ENCODE assay signal across 11 cellular contexts in genomic region chr22:45320326-45320976, GRCh38.
DNase-seq lines count a peak whose midpoint lies in the region; FAIRE-seq and TF ChIP-seq lines count a peak whose summit lies in the region.
"Had no signal": no experiment of that assay in that cellular context is flagged by ENCODE, and none has a peak within 500 bp of the region (broad histone marks: within the 10 kb centered on the region; RNA-seq: fewer than 3 reads in every experiment).

No MANE protein-coding gene starts in this region.

- FAIRE-seq in D721Med (lab: Jason Lieb, UNC): no peak

- no peak overlapping the region for H3K4me3 ChIP-seq in mucosa of rectum (ENCODE audit: low read length in 2 of 2)
- no peak overlapping the region for H3K4me3 ChIP-seq in tibial artery

- peaks cover 29 to 37% of the 10 kb centered on the region in 2 donors for H3K36me3 ChIP-seq in mucosa of rectum (ENCODE audit: control insufficient read depth in 2 of 2, insufficient read depth in 2 of 2, low read length in 2 of 2)
- peaks cover 23 to 35% (median 31%) of the 10 kb centered on the region in 3 donors for H3K36me3 ChIP-seq in tibial artery

- H3K9me3 ChIP-seq in mucosa of rectum (ENCODE audit: control insufficient read depth in 2 of 2, low read length in 2 of 2) (no peaks in the 10 kb centered on the region), tibial artery (no peaks in the 10 kb centered on the region)

- H3K27me3 ChIP-seq in mucosa of rectum (ENCODE audit: control insufficient read depth in 2 of 2, insufficient read depth in 2 of 2, low read length in 2 of 2) (no peaks in the 10 kb centered on the region), tibial artery (no peaks in the 10 kb centered on the region)

- H3K27me3 Mint-ChIP-seq in activated naive CD4-positive, alpha-beta T cell treated with anti-CD3 and anti-CD28 coated beads, Interleukin-2, amount 50 U/mL, for 24 hours: no peaks in the 10 kb centered on the region

- intact Hi-C loops in tibial artery (cut with DNase I; ENCODE audit: low total_unique reads): loop anchor here (10.0 kb wide), 1 partner anchor 114 kb away; no protein-coding TSS in a partner anchor

- TF ChIP-seq CTCF in tibial artery (IDR thresholded peaks at IDR 0.05) (no peak), D721Med (IDR thresholded peaks at IDR 0.05; ENCODE audit: insufficient read depth, missing control alignments) (no peak)

- DNase-seq in activated naive CD4-positive, alpha-beta T cell treated with anti-CD3 and anti-CD28 coated beads, Interleukin-2, amount 50 U/mL, for 16 hours: no peak
- DNase-seq in amniotic epithelial cell (ENCODE audit: low read depth) (peak; percentile 44), tibial artery (peak in 1 of 2 donors; percentile 63), D721Med (ENCODE audit: insufficient read length, low spot score) (no peak), HUDEP-2 (lab: John Stamatoyannopoulos, UW; ENCODE audit: unreplicated experiment in 76 of 76) (no peak), hypothalamus (lab: John Stamatoyannopoulos, UW) (no peak)
- DNase-seq: GF-D8, NCI-H2171, occipital lobe had no signal

- peaks cover 19 to 24% of the 10 kb centered on the region in 2 donors for H3K4me1 ChIP-seq in mucosa of rectum (ENCODE audit: control insufficient read depth in 2 of 2, insufficient read depth in 2 of 2, low read length in 2 of 2)
- H3K4me1 ChIP-seq in tibial artery: peaks cover 9 to 45% (median 27%) of the 10 kb centered on the region in 4 donors

- H3K9me3 Mint-ChIP-seq in activated naive CD4-positive, alpha-beta T cell treated with anti-CD3 and anti-CD28 coated beads, Interleukin-2, amount 50 U/mL, for 24 hours: no peaks in the 10 kb centered on the region

- H3K27ac ChIP-seq in mucosa of rectum (ENCODE audit: low read depth in 2 of 2, low read length in 2 of 2) (peak overlapping the region; percentile 52 to 87), tibial artery (peak overlapping the region; percentile 82 to 83)

- H3K4me1 Mint-ChIP-seq in activated naive CD4-positive, alpha-beta T cell treated with anti-CD3 and anti-CD28 coated beads, Interleukin-2, amount 50 U/mL, for 24 hours: peaks cover 91% of the 10 kb centered on the region

- peaks cover 13% of the 10 kb centered on the region for H3K36me3 Mint-ChIP-seq in activated naive CD4-positive, alpha-beta T cell treated with anti-CD3 and anti-CD28 coated beads, Interleukin-2, amount 50 U/mL, for 24 hours

- H3K9ac ChIP-seq in mucosa of rectum (ENCODE audit: low read depth in 1 of 2, low read length in 2 of 2): no peak overlapping the region

- peak overlapping the region; percentile 88 for H3K4me3 Mint-ChIP-seq in activated naive CD4-positive, alpha-beta T cell treated with anti-CD3 and anti-CD28 coated beads, Interleukin-2, amount 50 U/mL, for 24 hours

- H3K27ac Mint-ChIP-seq in activated naive CD4-positive, alpha-beta T cell treated with anti-CD3 and anti-CD28 coated beads, Interleukin-2, amount 50 U/mL, for 24 hours: peak overlapping the region; percentile 97
